Comparison of ENCODE assay signal across 9 cellular contexts in the genomic region with DNA sequence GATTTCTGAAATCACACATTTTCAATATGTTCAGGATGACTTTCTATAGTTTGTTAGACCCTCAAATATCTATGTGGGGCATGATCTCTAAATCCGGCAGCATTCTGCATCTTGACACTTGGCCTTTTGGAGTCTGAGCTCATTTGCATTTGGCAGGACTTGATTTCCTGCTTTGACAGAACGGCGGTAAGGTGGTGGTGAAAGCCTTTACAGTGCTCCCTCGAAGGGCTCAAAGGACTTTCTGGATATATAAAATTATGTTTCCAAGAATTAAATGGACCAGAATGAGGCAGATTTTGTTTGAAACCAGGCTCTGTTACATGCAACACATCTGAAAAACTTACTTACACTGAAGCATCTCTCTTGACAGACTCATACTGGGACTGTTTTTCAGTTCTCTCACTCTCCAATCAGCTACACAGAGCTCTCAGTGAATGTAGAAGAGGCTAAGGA.
DNase-seq lines count a peak whose midpoint lies in the region; ATAC-seq and TF ChIP-seq lines count a peak whose summit lies in the region.
"Had no signal": no experiment of that assay in that cellular context is flagged by ENCODE, and none has a peak within 500 bp of the region (broad histone marks: within the 10 kb centered on the region; RNA-seq: fewer than 3 reads in every experiment).

No MANE protein-coding gene starts in this region.

- WGBS in testis, 2 donors, result 35 to 48% methylated on average over 4 of the region's 4 CpGs

- DNase-seq in medulla oblongata (ENCODE audit: extremely low spot score) (peak; percentile 68), substantia nigra (lab: John Stamatoyannopoulos, UW) (peak in 12 of 49 donors; percentile 2 to 76 (median 42)), NCI-H146 treated with DMSO at 0.1 percent for 48 hours (lab: John Stamatoyannopoulos, UW; ENCODE audit: unreplicated experiment) (no peak), D341Med (ENCODE audit: low spot score) (no peak), NCI-H1436 treated with DMSO at 0.1 percent for 48 hours (lab: John Stamatoyannopoulos, UW) (no peak), testis (no peak)

- intact Hi-C loops in testis (cut with DNase I; ENCODE audit: low total_unique reads), result no loop called here

- TF ChIP-seq CTCF in testis (IDR thresholded peaks at IDR 0.05), result no peak

- H3K27me3 ChIP-seq in testis, result no peaks in the 10 kb centered on the region

- no peaks in the 10 kb centered on the region for H3K9me3 ChIP-seq in testis

- H3K4me1 ChIP-seq in testis, result peaks cover 11% of the 10 kb centered on the region

- no peaks in the 10 kb centered on the region for H3K36me3 ChIP-seq in testis (ENCODE audit: low read depth, missing control alignments)

- peak; percentile 69 for ATAC-seq in HG02588 (IDR thresholded peaks at IDR 0.05; ENCODE audit: unreplicated experiment)
- ATAC-seq: activated CD4-positive, CD25-positive, alpha-beta regulatory T cell treated with anti-CD3 and anti-CD28 coated beads, Interleukin-2, amount 50 U/mL, for 24 hours had no signal

- no peak for TF ChIP-seq POLR2A in testis (IDR thresholded peaks at IDR 0.05)

- H3K27ac ChIP-seq in cingulate gyrus (ENCODE audit: low read depth, low read length) (peak overlapping the region; percentile 93), substantia nigra (ENCODE audit: low read depth, low read length, poor library complexity, severe bottlenecking) (peak overlapping the region; percentile 89), testis (peak overlapping the region in 1 of 2 donors; percentile 50)

- no peak overlapping the region for H3K4me3 ChIP-seq in testis
